24 cellular contexts compared by ENCODE assay signal in genomic region chr22:49366437-49366836, GRCh38.
A peak's percentile ranks its signal among the peaks of the same experiment; 100 is the strongest.
DNase-seq lines count a peak whose midpoint lies in the region; ATAC-seq and TF ChIP-seq lines count a peak whose summit lies in the region.
"Had no signal": no experiment of that assay in that cellular context is flagged by ENCODE, and none has a peak within 500 bp of the region (broad histone marks: within the 10 kb centered on the region; RNA-seq: fewer than 3 reads in every experiment).

No MANE protein-coding gene starts in this region.

- no peak overlapping the region for H3K27ac ChIP-seq in right atrium auricular region
- no peak overlapping the region for H3K27ac ChIP-seq in neuronal stem cell (replicated peaks; ENCODE audit: low read length)
- no peak overlapping the region for H3K27ac ChIP-seq in stomach
- H3K27ac ChIP-seq: A549; BLaER1 treated with 17β-estradiol and CSF1 and Interleukin-3, amounts not matched to agents 10 nM and 100 nM; RWPE1 had no signal

- no peak overlapping the region for H3K9ac ChIP-seq in neuronal stem cell (ENCODE audit: low read depth, low read length, poor library complexity)
- H3K9ac ChIP-seq: BLaER1 treated with 17β-estradiol and CSF1 and Interleukin-3, amounts not matched to agents 10 nM and 100 nM had no signal

- H3K79me1 ChIP-seq in neuronal stem cell (ENCODE audit: low read depth, low read length) = no peaks in the 10 kb centered on the region

- TF ChIP-seq EP300 in stomach (IDR thresholded peaks at IDR 0.05) = no peak

- DNase-seq in right atrium auricular region (ENCODE audit: low spot score) (peak; percentile 30), Right ventricle myocardium inferior (ENCODE audit: missing footprints) (no peak), neuronal stem cell (ENCODE audit: low spot score) (no peak), stomach (peak; percentile 13), amniotic stem cell (lab: John Stamatoyannopoulos, UW) (no peak), COLO829 (ENCODE audit: low spot score) (no peak)
- DNase-seq: AML-193; Caco-2; CD4-positive, alpha-beta memory T cell; DMS 273 treated with DMSO at 0.1 percent for 48 hours; DMS79; EL; GF-D8; H9; KBM-7; MV-4-11; NCI-H1105; NCI-H1436 treated with DMSO at 0.1 percent for 48 hours; NCI-H526 treated with DMSO at 0.1 percent for 48 hours had no signal

- no peak overlapping the region for H3K4me2 ChIP-seq in neuronal stem cell (ENCODE audit: insufficient read depth, low read length, poor library complexity, severe bottlenecking)
- H3K4me2 ChIP-seq: A549; BLaER1 treated with 17β-estradiol and CSF1 and Interleukin-3, amounts not matched to agents 10 nM and 100 nM; GM23338 had no signal

- no peak overlapping the region for H3K23ac ChIP-seq in neuronal stem cell (ENCODE audit: low read depth, low read length, poor library complexity)

- no peak overlapping the region for H2BK120ac ChIP-seq in neuronal stem cell (ENCODE audit: low read depth, low read length)

- no peak for TF ChIP-seq CTCF in right atrium auricular region (IDR thresholded peaks at IDR 0.05)
- TF ChIP-seq CTCF in stomach (IDR thresholded peaks at IDR 0.05) = no peak

- no peak for TF ChIP-seq POLR2A in stomach (IDR thresholded peaks at IDR 0.05)

- H3K4me1 ChIP-seq in right atrium auricular region (no peaks in the 10 kb centered on the region), neuronal stem cell (ENCODE audit: control insufficient read depth in 2 of 2, insufficient read depth in 1 of 2, low read depth in 1 of 2, low read length in 2 of 2) (no peaks in the 10 kb centered on the region), stomach (no peaks in the 10 kb centered on the region)
- H3K4me1 ChIP-seq: A549 had no signal

- H3K4ac ChIP-seq in neuronal stem cell (ENCODE audit: low read length) = no peak overlapping the region

- H2BK5ac ChIP-seq in neuronal stem cell (ENCODE audit: low read length) = no peak overlapping the region

- no CpG with 5 or more reads among the region's 11 CpGs for WGBS in neuronal stem cell (ENCODE audit: extremely low coverage in 2 of 2, insufficient read length in 2 of 2, insufficient replicate concordance in 1 of 2), 2 donors
- 66 to 79% (median 70%) methylated on average over 11 of the region's 11 CpGs for WGBS in stomach, 5 donors

- H3K27me3 ChIP-seq in right atrium auricular region = no peaks in the 10 kb centered on the region
- peaks cover 0 to 4% (median 0%) of the 10 kb centered on the region in 3 experiments for H3K27me3 ChIP-seq in neuronal stem cell (ENCODE audit: control insufficient read depth in 3 of 3, insufficient read depth in 3 of 3, low read depth in 1 of 3, low read length in 3 of 3)
- H3K27me3 ChIP-seq in stomach = peaks cover 0 to 63% (median 20%) of the 10 kb centered on the region in 3 donors

- H4K8ac ChIP-seq in neuronal stem cell (ENCODE audit: low read depth, low read length) = no peak overlapping the region

- H3K36me3 ChIP-seq in right atrium auricular region (no peaks in the 10 kb centered on the region), neuronal stem cell (replicated peaks in 1 of 2; ENCODE audit: control insufficient read depth in 2 of 2, insufficient read depth in 2 of 2, low read length in 2 of 2) (no peaks in the 10 kb centered on the region), stomach (no peaks in the 10 kb centered on the region)
- H3K36me3 ChIP-seq: BLaER1 treated with 17β-estradiol and CSF1 and Interleukin-3, amounts not matched to agents 10 nM and 100 nM had no signal

- intact Hi-C loops in Right ventricle myocardium inferior (cut with DNase I) = no loop called here
- intact Hi-C loops in stomach (cut with DNase I; ENCODE audit: low total_unique reads) = no loop called here

- H2BK12ac ChIP-seq in neuronal stem cell (ENCODE audit: low read length) = no peak overlapping the region

- no peak for ATAC-seq in Right ventricle myocardium inferior
- ATAC-seq in HG03196 (IDR thresholded peaks at IDR 0.05; ENCODE audit: unreplicated experiment) = no peak
- ATAC-seq: GM23338 had no signal

- no peak overlapping the region for H2AFZ ChIP-seq in neuronal stem cell (ENCODE audit: low read length)
- H2AFZ ChIP-seq: GM23338 had no signal

- H2BK15ac ChIP-seq in neuronal stem cell (ENCODE audit: low read length) = peak overlapping the region; percentile 58

- H3K18ac ChIP-seq in neuronal stem cell (ENCODE audit: low read length) = no peak overlapping the region

- H2AK5ac ChIP-seq in neuronal stem cell (ENCODE audit: low read depth, low read length) = no peak overlapping the region

- H4K91ac ChIP-seq in neuronal stem cell (ENCODE audit: low read depth, low read length, poor library complexity) = no peak overlapping the region

- H3K4me3 ChIP-seq in right atrium auricular region (no peak overlapping the region), neuronal stem cell (ENCODE audit: low read length in 2 of 2) (no peak overlapping the region), stomach (no peak overlapping the region)
- H3K4me3 ChIP-seq: A549; BLaER1 treated with 17β-estradiol and CSF1 and Interleukin-3, amounts not matched to agents 10 nM and 100 nM; GM23338 had no signal

- H3K9me3 ChIP-seq in right atrium auricular region = no peaks in the 10 kb centered on the region
- peaks cover 0 to 4% of the 10 kb centered on the region in 2 donors for H3K9me3 ChIP-seq in neuronal stem cell (replicated peaks in 1 of 2; ENCODE audit: control insufficient read depth in 2 of 2, insufficient read depth in 1 of 2, low read depth in 1 of 2, low read length in 2 of 2)
- H3K9me3 ChIP-seq in stomach = peaks cover 0 to 7% (median 0%) of the 10 kb centered on the region in 4 donors
- H3K9me3 ChIP-seq: A549, Caco-2 had no signal

- H3K14ac ChIP-seq in neuronal stem cell (ENCODE audit: low read length) = no peak overlapping the region

Comparison
In these comparisons a context has a peak if more than half of its experiments do, and no peak if none do; other contexts are left out.
1. DNase-seq: peak in right atrium auricular region (single experiment) and stomach (single experiment); none in Right ventricle myocardium inferior (single experiment), neuronal stem cell (single experiment), amniotic stem cell (single experiment) and COLO829 (single experiment).